19 cellular contexts compared by ENCODE assay signal in genomic region chr12:89649820-89650219, GRCh38. TPM values are rescaled to one million over a fixed set of nuclear protein-coding genes. Genes with fewer than 3 reads are reported as not detected.
DNase-seq lines count a peak whose midpoint lies in the region; ATAC-seq, FAIRE-seq and TF ChIP-seq lines count a peak whose summit lies in the region.
"Had no signal": no experiment of that assay in that cellular context is flagged by ENCODE, and none has a peak within 500 bp of the region (broad histone marks: within the 10 kb centered on the region; RNA-seq: fewer than 3 reads in every experiment).

No MANE protein-coding gene starts in this region.

- no peak overlapping the region for H3K9ac ChIP-seq in K562 (ENCODE audit: insufficient read depth in 1 of 2, low read depth in 2 of 2, low read length in 2 of 2)

- TF ChIP-seq RAD21 in K562 (CRISPR knock-in tag; conservative IDR thresholded peaks at IDR 0.05 in 1 of 2, IDR thresholded peaks at IDR 0.05 in 1 of 2), result no peak

- H3K4me2 ChIP-seq in K562 (ENCODE audit: insufficient read depth, low read length), result no peak overlapping the region
- H3K4me2 ChIP-seq: GM23338 had no signal

- ATAC-seq in T-helper 17 cell, result no peak
- no peak for ATAC-seq in K562
- ATAC-seq in HG02678 (IDR thresholded peaks at IDR 0.05; ENCODE audit: unreplicated experiment), result no peak
- ATAC-seq: HCT116 had no signal

- DNase-seq in T-helper 17 cell (no peak), K562 (ENCODE audit: extremely low read depth in 1 of 4, low spot score in 3 of 4) (no peak), NCI-H2081 (lab: John Stamatoyannopoulos, UW) (no peak), NCI-H345 (lab: John Stamatoyannopoulos, UW) (no peak)
- DNase-seq: C1 segment of cervical spinal cord; Calu3; CD4-positive, alpha-beta memory T cell; COR-L47; DMS53; DMS79 treated with DMSO at 0.1 percent for 48 hours; GF-D8; HFFc6 had no signal

- no peak for TF ChIP-seq CTCF in HEK293 (tag by site-specific recombination; IDR thresholded peaks at IDR 0.05)
- no peak for TF ChIP-seq CTCF in K562 (IDR thresholded peaks at IDR 0.05 in 2 of 3, conservative IDR thresholded peaks at IDR 0.05 in 1 of 3; ENCODE audit: insufficient read depth in 2 of 3, low read depth in 1 of 3, low read length in 3 of 3)

- in situ Hi-C loops in K562 (cut with MboI), result no loop called here

- no peaks in the 10 kb centered on the region for H3K27me3 Mint-ChIP-seq in T-helper 17 cell
- H3K27me3 Mint-ChIP-seq: CD4-positive, alpha-beta memory T cell had no signal

- intact Hi-C loops in K562 (cut with micrococcal nuclease), result no loop called here

- H3K36me3 Mint-ChIP-seq in T-helper 17 cell (ENCODE audit: low read depth), result peaks cover 9% of the 10 kb centered on the region

- H4K20me1 ChIP-seq in K562 (replicated peaks; ENCODE audit: control insufficient read depth, insufficient read depth, low read length), result no peaks in the 10 kb centered on the region

- H3K27ac ChIP-seq in HEK293 (ENCODE audit: extremely low read depth, low read depth, low read length), result no peak overlapping the region
- H3K27ac ChIP-seq in K562 (ENCODE audit: extremely low read depth, low read depth, low read length), result no peak overlapping the region

- H2AFZ ChIP-seq in K562 (ENCODE audit: low read depth, low read length), result no peak overlapping the region
- H2AFZ ChIP-seq: GM23338 had no signal

- WGBS in K562 (ENCODE audit: insufficient coverage, low coverage, missing lambda C conversion rate), result 97% methylated on average over 3 of the region's 3 CpGs

- TF ChIP-seq EP300 in K562 (IDR thresholded peaks at IDR 0.05; ENCODE audit: low read length), result no peak

- BruUV-seq in K562 (replicated peaks; lab: Mats Ljungman, UMichigan), result no TSS peak

- FAIRE-seq in K562 (lab: Jason Lieb, UNC), result no peak
- FAIRE-seq: GM12891, GM18507 had no signal

- peak overlapping the region; percentile 43 for H3K27ac Mint-ChIP-seq in T-helper 17 cell
- H3K27ac Mint-ChIP-seq: GM23338, H9, HFFc6 had no signal

- H3K79me2 ChIP-seq in K562 (ENCODE audit: control insufficient read depth, insufficient read depth, low read length), result peaks cover 41% of the 10 kb centered on the region

- POLR2A ChIA-PET in HEK293 (lab: Yijun Ruan, JAX), result no interaction called here
- POLR2A ChIA-PET in K562 (lab: Yijun Ruan, JAX), result no interaction called here

- H3K4me1 ChIP-seq in HEK293 (ENCODE audit: control insufficient read depth, insufficient read depth, low read length) (peaks cover 8% of the 10 kb centered on the region; the same call in 1 of the 2 replicates), K562 (replicated peaks in 1 of 2; ENCODE audit: control insufficient read depth in 2 of 2, insufficient read depth in 2 of 2, low read length in 2 of 2) (peaks cover 3 to 20% of the 10 kb centered on the region in 2 experiments; a peak in 3 of 5 replicates)

- CTCF ChIA-PET in HEK293 (lab: Yijun Ruan, JAX), result interaction anchor here (0.6 kb wide), 1 partner anchor 606 kb away, joined by 3 read pairs; no protein-coding TSS in a partner anchor
- CTCF ChIA-PET in K562 (lab: Yijun Ruan, JAX; ENCODE audit: low intra/inter-chr PET ratio), result no interaction called here

- H3K27me3 ChIP-seq in K562 (ENCODE audit: control insufficient read depth in 2 of 2, insufficient read depth in 2 of 2, low read length in 2 of 2), result no peaks in the 10 kb centered on the region

- H3K9me3 ChIP-seq in HEK293 (ENCODE audit: control insufficient read depth, insufficient read depth, low read depth, low read length) (no peaks in the 10 kb centered on the region), T-helper 17 cell (ENCODE audit: control insufficient read depth, low read length, poor library complexity, severe bottlenecking) (no peaks in the 10 kb centered on the region), K562 (replicated peaks; ENCODE audit: control insufficient read depth, insufficient read depth, low read depth, low read length) (0 out of 2 replicates have a peak, but pooled peaks cover 1% of the 10 kb centered on the region)

- no peak overlapping the region for H3K4me3 ChIP-seq in HEK293 (ENCODE audit: low read depth, low read length)
- no peak overlapping the region for H3K4me3 ChIP-seq in K562
- H3K4me3 ChIP-seq: GM23338 had no signal

- no peaks in the 10 kb centered on the region for H3K9me1 ChIP-seq in K562 (ENCODE audit: control insufficient read depth, insufficient read depth, low read length)

- H3K4me3 Mint-ChIP-seq in T-helper 17 cell, result peak overlapping the region; percentile 25
- H3K4me3 Mint-ChIP-seq: GM23338, H9, HFFc6 had no signal

- H3K36me3 ChIP-seq in HEK293 (ENCODE audit: control insufficient read depth in 2 of 2, insufficient read depth in 1 of 2, low read length in 2 of 2), result no peaks in the 10 kb centered on the region; a peak in 1 of 3 replicates
- peaks cover 22% of the 10 kb centered on the region for H3K36me3 ChIP-seq in K562 (ENCODE audit: control insufficient read depth, insufficient read depth, low read length)

- H3K4me1 Mint-ChIP-seq in T-helper 17 cell, result peaks cover 42% of the 10 kb centered on the region

- no peak for TF ChIP-seq POLR2A in K562 (conservative IDR thresholded peaks at IDR 0.05)

TF ChIP-seq in HEK293, 187 proteins besides CTCF, POLR2A, EP300 and RAD21:
- TF ChIP-seq SETDB1 (IDR thresholded peaks at IDR 0.05; ENCODE audit: insufficient read length, low read length) (peak; percentile 65), ZNF776 (tag by site-specific recombination; IDR thresholded peaks at IDR 0.05; ENCODE audit: borderline replicate concordance) (0 out of 2 replicates have a peak, but pooled peaks have one; percentile 59), ZNF677 (tag by site-specific recombination; IDR thresholded peaks at IDR 0.05) (no peak)

TF ChIP-seq in K562, 482 proteins besides CTCF, POLR2A, EP300 and RAD21 (continues in another document):
- TF ChIP-seq KAT8 (IDR thresholded peaks at IDR 0.05; ENCODE audit: low read depth), result no peak
- no peak for TF ChIP-seq ZNF586 (CRISPR knock-in tag; conservative IDR thresholded peaks at IDR 0.05)
- no peak for TF ChIP-seq ZNF184 (CRISPR knock-in tag; IDR thresholded peaks at IDR 0.05)
- TF ChIP-seq, protein P1, sequence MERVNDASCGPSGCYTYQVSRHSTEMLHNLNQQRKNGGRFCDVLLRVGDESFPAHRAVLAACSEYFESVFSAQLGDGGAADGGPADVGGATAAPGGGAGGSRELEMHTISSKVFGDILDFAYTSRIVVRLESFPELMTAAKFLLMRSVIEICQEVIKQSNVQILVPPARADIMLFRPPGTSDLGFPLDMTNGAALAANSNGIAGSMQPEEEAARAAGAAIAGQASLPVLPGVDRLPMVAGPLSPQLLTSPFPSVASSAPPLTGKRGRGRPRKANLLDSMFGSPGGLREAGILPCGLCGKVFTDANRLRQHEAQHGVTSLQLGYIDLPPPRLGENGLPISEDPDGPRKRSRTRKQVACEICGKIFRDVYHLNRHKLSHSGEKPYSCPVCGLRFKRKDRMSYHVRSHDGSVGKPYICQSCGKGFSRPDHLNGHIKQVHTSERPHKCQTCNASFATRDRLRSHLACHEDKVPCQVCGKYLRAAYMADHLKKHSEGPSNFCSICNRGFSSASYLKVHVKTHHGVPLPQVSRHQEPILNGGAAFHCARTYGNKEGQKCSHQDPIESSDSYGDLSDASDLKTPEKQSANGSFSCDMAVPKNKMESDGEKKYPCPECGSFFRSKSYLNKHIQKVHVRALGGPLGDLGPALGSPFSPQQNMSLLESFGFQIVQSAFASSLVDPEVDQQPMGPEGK (CRISPR knock-in tag; IDR thresholded peaks at IDR 0.05; ENCODE audit: borderline replicate concordance), result no peak
- TF ChIP-seq, protein P2, sequence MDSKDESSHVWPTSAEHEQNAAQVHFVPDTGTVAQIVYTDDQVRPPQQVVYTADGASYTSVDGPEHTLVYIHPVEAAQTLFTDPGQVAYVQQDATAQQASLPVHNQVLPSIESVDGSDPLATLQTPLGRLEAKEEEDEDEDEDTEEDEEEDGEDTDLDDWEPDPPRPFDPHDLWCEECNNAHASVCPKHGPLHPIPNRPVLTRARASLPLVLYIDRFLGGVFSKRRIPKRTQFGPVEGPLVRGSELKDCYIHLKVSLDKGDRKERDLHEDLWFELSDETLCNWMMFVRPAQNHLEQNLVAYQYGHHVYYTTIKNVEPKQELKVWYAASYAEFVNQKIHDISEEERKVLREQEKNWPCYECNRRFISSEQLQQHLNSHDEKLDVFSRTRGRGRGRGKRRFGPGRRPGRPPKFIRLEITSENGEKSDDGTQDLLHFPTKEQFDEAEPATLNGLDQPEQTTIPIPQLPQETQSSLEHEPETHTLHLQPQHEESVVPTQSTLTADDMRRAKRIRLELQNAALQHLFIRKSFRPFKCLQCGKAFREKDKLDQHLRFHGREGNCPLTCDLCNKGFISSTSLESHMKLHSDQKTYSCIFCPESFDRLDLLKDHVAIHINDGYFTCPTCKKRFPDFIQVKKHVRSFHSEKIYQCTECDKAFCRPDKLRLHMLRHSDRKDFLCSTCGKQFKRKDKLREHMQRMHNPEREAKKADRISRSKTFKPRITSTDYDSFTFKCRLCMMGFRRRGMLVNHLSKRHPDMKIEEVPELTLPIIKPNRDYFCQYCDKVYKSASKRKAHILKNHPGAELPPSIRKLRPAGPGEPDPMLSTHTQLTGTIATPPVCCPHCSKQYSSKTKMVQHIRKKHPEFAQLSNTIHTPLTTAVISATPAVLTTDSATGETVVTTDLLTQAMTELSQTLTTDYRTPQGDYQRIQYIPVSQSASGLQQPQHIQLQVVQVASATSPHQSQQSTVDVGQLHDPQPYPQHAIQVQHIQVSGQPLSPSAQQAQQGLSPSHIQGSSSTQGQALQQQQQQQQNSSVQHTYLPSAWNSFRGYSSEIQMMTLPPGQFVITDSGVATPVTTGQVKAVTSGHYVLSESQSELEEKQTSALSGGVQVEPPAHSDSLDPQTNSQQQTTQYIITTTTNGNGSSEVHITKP (IDR thresholded peaks at IDR 0.05; ENCODE audit: partially characterized antibody), result no peak

RNA-seq across cellular contexts. Expression of gene ATP2B1, which starts 58.8 kb away (rescaled TPM):
- total RNA-seq in T-helper 17 cell (100 to 1,000 TPM; 123 to 158 TPM), K562 (2014; rRNA removed) (15.4 and 27.9 TPM in 2 replicates), K562 (2014; rRNA removed; fragmentation: Illumina TruSeq; extraction: Trizol) (38.3 and 45.9 TPM in 2 replicates), K562 (2015; rRNA removed; fragmentation: Illumina TruSeq; extraction: Trizol) (35.0 and 39.0 TPM in 2 replicates), K562 (2021) (27.5 and 27.8 TPM in 2 replicates)
- 36.0 and 177 TPM in 2 replicates for total RNA-seq in K562 (2011; cell fraction: chromatin; rRNA removed; ENCODE audit: low replicate concordance)
- 21.2 and 30.4 TPM in 2 replicates for total RNA-seq in K562 (2011; cell fraction: nucleolus; rRNA removed)
- 57.1 and 97.8 TPM in 2 replicates for total RNA-seq in K562 (2011; cell fraction: nucleoplasm; rRNA removed)
- polyA plus RNA-seq in K562 (2011; rRNA removed) (17.5 and 22.7 TPM in 2 replicates), K562 (2014; fragmentation: Illumina TruSeq; extraction: Trizol) (26.1 and 28.5 TPM in 2 replicates), K562 (2014; fragmentation: Nextera tagmentation; extraction: Ambion mirVana) (1 to 10 TPM; 8.6 to 9.7 TPM), K562 (2014; rRNA removed) (16.2 and 26.5 TPM in 2 replicates)
- polyA plus RNA-seq in K562 (2011; cell fraction: cytosol; rRNA removed), result 3.3 and 7.2 TPM in 2 replicates
- 19.0 and 29.5 TPM in 2 replicates for polyA plus RNA-seq in K562 (2011; cell fraction: nucleus; rRNA removed)
- polyA plus RNA-seq in K562 (2012), result 12.7 and 20.0 TPM in 2 replicates
- 50.0 and 57.4 TPM in 2 replicates for polyA minus RNA-seq in K562 (2011; rRNA and poly(A)+ RNA removed)
- polyA minus RNA-seq in K562 (2011; cell fraction: cytosol; rRNA and poly(A)+ RNA removed), result 18.1 and 19.4 TPM in 2 replicates
- polyA minus RNA-seq in K562 (2011; cell fraction: nucleus; rRNA and poly(A)+ RNA removed), result 27.1 and 50.1 TPM in 2 replicates

Comparison
In these comparisons a context has a peak if more than half of its experiments do, and no peak if none do; other contexts are left out.
1. Of the 44 proteins assayed by ChIP-seq in both K562 and HEK293: peak only in K562: none; only in HEK293: SETDB1; in both: none; in neither: 43.